ENCODE assay signal across 23 cellular contexts in the genomic region with DNA sequence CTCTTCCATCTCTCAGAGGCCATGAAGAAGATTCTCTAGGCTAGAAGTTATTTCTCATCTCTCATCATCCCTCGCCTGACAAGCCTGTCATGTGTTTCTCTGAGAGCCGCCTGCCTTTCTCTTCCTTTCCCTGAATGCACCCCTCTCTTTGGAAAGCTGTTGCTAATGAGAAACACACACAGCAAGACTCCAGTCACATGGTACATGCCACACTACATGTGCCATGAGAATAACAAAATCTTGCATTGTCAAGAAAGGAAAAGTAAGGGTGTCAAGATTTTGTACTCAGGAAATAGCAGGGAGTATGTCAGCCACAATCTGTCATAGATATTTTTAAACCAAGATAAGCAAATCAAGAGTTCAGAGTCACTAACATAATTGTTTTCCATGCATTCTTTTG. TPM values are rescaled to one million over a fixed set of nuclear protein-coding genes. Genes with fewer than 3 reads are reported as not detected.
"Had no signal": no experiment of that assay in that cellular context is flagged by ENCODE, and none has a peak within 500 bp of the region (broad histone marks: within the 10 kb centered on the region; RNA-seq: fewer than 3 reads in every experiment).

No MANE protein-coding gene starts in this region.

- H3K27me3 Mint-ChIP-seq: progenitor cell of endocrine pancreas had no signal

- H3K4me2 ChIP-seq: hepatocyte had no signal

- H3K9me3 Mint-ChIP-seq: activated CD4-positive, alpha-beta memory T cell treated with anti-CD3 and anti-CD28 coated beads, Interleukin-2, amount 10 ng/mL, durations not matched to agents 7 days and 5 days; activated naive CD4-positive, alpha-beta T cell treated with anti-CD3 and anti-CD28 coated beads, Interleukin-2, amount 10 ng/mL, durations not matched to agents 7 days and 5 days; immature natural killer cell had no signal

- H3K36me3 ChIP-seq: esophagus squamous epithelium, lower lobe of right lung, upper lobe of right lung had no signal

- ATAC-seq: body of pancreas; left lobe of liver; lower lobe of right lung; naive thymus-derived CD4-positive, alpha-beta T cell; stimulated activated naive CD8-positive, alpha-beta T cell treated with anti-CD3 and anti-CD28 coated beads, Interleukin-15, Interleukin-2, amounts not matched to agents 100 U/mL and 50 U/mL, for 24 hours; upper lobe of right lung had no signal

- H3K27ac ChIP-seq: body of pancreas, coronary artery, esophagus squamous epithelium, hepatocyte, lower lobe of right lung, upper lobe of right lung had no signal

- H3K27me3 ChIP-seq: body of pancreas, hepatocyte, upper lobe of right lung had no signal

- H3K4me3 Mint-ChIP-seq: activated CD4-positive, alpha-beta memory T cell treated with anti-CD3 and anti-CD28 coated beads, Interleukin-2, amount 10 ng/mL, durations not matched to agents 7 days and 5 days; activated naive CD4-positive, alpha-beta T cell treated with anti-CD3 and anti-CD28 coated beads, Interleukin-2, amount 10 ng/mL, durations not matched to agents 7 days and 5 days; immature natural killer cell; naive thymus-derived CD4-positive, alpha-beta T cell had no signal

- H3K36me3 Mint-ChIP-seq: activated naive CD4-positive, alpha-beta T cell treated with anti-CD3 and anti-CD28 coated beads, Interleukin-2, amount 10 ng/mL, durations not matched to agents 7 days and 5 days; immature natural killer cell had no signal

- H3K27ac Mint-ChIP-seq: activated CD4-positive, alpha-beta memory T cell treated with anti-CD3 and anti-CD28 coated beads, Interleukin-2, amount 10 ng/mL, durations not matched to agents 7 days and 5 days; activated naive CD4-positive, alpha-beta T cell treated with anti-CD3 and anti-CD28 coated beads, Interleukin-2, amount 10 ng/mL, durations not matched to agents 7 days and 5 days; immature natural killer cell; naive thymus-derived CD4-positive, alpha-beta T cell; progenitor cell of endocrine pancreas had no signal

- DNase-seq: activated CD4-positive, alpha-beta memory T cell treated with anti-CD3 and anti-CD28 coated beads, Interleukin-2, amount 10 ng/mL, durations not matched to agents 7 days and 5 days; activated CD4-positive, alpha-beta T cell treated with anti-CD3 and anti-CD28 coated beads for 48 hours; activated effector memory CD4-positive, alpha-beta T cell treated with anti-CD3 and anti-CD28 coated beads, Interleukin-2, amount 50 U/mL, for 16 hours; activated naive CD4-positive, alpha-beta T cell treated with anti-CD3 and anti-CD28 coated beads, Interleukin-2, amount 10 ng/mL, durations not matched to agents 7 days and 5 days; body of pancreas; caudate nucleus; esophagus squamous epithelium; immature natural killer cell; lower lobe of right lung; naive thymus-derived CD4-positive, alpha-beta T cell; stimulated activated CD4-positive, alpha-beta T cell treated with anti-CD3 and anti-CD28 coated beads, Interleukin-4, amount 100 ng/mL, for 24 hours; stimulated activated naive CD8-positive, alpha-beta T cell treated with anti-CD3 and anti-CD28 coated beads, Interleukin-15, Interleukin-2, amounts not matched to agents 100 U/mL and 50 U/mL, for 24 hours; upper lobe of right lung had no signal

- H3K79me2 ChIP-seq: hepatocyte had no signal

- H3K4me3 ChIP-seq: body of pancreas, coronary artery, esophagus squamous epithelium, hepatocyte, lower lobe of right lung, upper lobe of right lung had no signal

- H3K9me3 ChIP-seq: body of pancreas, esophagus squamous epithelium, lower lobe of right lung, upper lobe of right lung had no signal

- H3K4me1 ChIP-seq: body of pancreas, esophagus squamous epithelium, lower lobe of right lung, upper lobe of right lung had no signal

- H2AFZ ChIP-seq: hepatocyte had no signal

- H3K4me1 Mint-ChIP-seq: activated CD4-positive, alpha-beta memory T cell treated with anti-CD3 and anti-CD28 coated beads, Interleukin-2, amount 10 ng/mL, durations not matched to agents 7 days and 5 days; activated naive CD4-positive, alpha-beta T cell treated with anti-CD3 and anti-CD28 coated beads, Interleukin-2, amount 10 ng/mL, durations not matched to agents 7 days and 5 days; immature natural killer cell; naive thymus-derived CD4-positive, alpha-beta T cell had no signal

RNA-seq across cellular contexts. Expression of a gene that starts 8.9 kb away (rescaled TPM):
- total RNA-seq: activated CD4-positive, alpha-beta memory T cell treated with anti-CD3 and anti-CD28 coated beads, Interleukin-2, amount 10 ng/mL, durations not matched to agents 7 days and 5 days; body of pancreas; esophagus squamous epithelium; glomerular endothelial cell; kidney epithelial cell; lower lobe of right lung; mesenteric fat pad; naive thymus-derived CD4-positive, alpha-beta T cell; osteocyte; progenitor cell of endocrine pancreas; subcutaneous adipose tissue; T-helper 2 cell treated with Interferon-gamma antibody and Interleukin-4, amounts not matched to agents 100 ng/mL and 5 ng/mL, for 36 hours; upper lobe of right lung had no signal
